8 cellular contexts compared by ENCODE assay signal in the genomic region with DNA sequence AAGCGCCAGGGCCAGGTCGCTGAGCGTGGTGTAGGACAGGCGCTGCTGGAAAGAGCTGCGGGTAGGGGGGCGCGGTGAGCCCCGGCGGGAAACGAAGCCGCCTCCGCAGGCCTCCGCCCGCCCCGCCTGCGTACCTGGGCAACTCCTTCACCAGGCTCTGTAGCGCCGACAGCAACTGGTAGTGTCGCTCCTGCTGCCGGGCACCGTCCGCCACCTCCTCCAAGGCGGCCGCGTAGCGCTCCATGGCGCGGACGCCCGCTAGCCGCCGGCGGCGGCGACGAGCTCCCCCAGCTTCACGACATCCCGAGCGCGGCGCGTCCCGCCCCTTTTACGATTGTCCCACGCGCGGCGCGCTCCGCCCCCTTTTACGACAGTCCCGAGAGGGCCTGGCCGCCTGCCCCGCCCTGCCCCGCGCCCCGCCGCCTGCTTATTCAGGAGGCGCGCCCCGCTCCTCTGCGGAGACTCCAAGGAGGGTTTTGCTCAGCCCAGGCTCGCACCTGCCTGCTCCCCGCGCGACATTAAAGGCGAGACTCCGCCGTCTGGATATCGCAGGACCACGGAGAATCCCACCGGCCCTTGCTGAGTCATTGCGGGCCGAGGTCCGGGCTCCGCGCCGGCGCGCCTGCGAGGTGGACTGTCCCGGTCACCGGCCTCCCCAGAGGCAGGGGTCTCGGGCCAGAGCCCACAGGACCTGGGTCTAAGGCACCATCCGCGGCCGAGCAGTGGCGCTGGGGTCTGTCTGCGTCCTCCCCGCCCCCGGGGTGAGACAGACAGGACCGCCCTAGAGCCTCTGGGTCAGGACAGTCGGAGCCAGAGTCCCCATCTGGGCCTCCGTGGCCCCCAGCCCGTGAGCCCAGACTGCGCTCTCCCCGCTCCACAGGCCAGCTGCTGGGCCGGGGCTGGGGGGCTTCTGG. TPM values are rescaled to one million over a fixed set of nuclear protein-coding genes. Genes with fewer than 3 reads are reported as not detected.
DNase-seq lines count a peak whose midpoint lies in the region; ATAC-seq and TF ChIP-seq lines count a peak whose summit lies in the region.

A gene (minus strand): TSS at position 316 of the 914 bp plus-strand sequence. CDS start 72 bp downstream, at position 244.

- peak within 1 kb of the TSS; percentile 97 for H3K4me2 ChIP-seq in skeletal muscle satellite cell (ENCODE audit: low read length)

- H3K9ac ChIP-seq in iPS-18a (ENCODE audit: low read length) (peak within 1 kb of the TSS; percentile 77), skeletal muscle satellite cell (ENCODE audit: low read depth, low read length) (peak within 1 kb of the TSS; percentile 99)

- H3K36me3 ChIP-seq in iPS-18a (ENCODE audit: control insufficient read depth, low read depth, low read length) (no peaks in the 10 kb centered on the region), skeletal muscle satellite cell (ENCODE audit: insufficient read depth, low read length) (peaks cover under 1% of the 10 kb centered on the region)

- H3K36me3 Mint-ChIP-seq in MCF 10A (ENCODE audit: insufficient read depth, unreplicated experiment) = no peaks in the 10 kb centered on the region

- CTCF ChIA-PET in MCF 10A (lab: Yijun Ruan, JAX) = interaction anchor here (0.6 to 0.8 kb wide), 3 partner anchors 35 to 108 kb away, joined by 3 read pairs; no protein-coding TSS in a partner anchor

- peak; percentile 55 to 78 for DNase-seq in NCI-H187 (lab: John Stamatoyannopoulos, UW)
- DNase-seq in NCI-H187 treated with DMSO at 0.1 percent for 48 hours (lab: John Stamatoyannopoulos, UW) = no peak
- DNase-seq in NCI-H2107 treated with DMSO at 0.1 percent for 48 hours (lab: John Stamatoyannopoulos, UW; ENCODE audit: unreplicated experiment) = peak; percentile 25
- DNase-seq in MCF 10A (ENCODE audit: unreplicated experiment) = peak; percentile 94

- POLR2A ChIA-PET in MCF 10A (lab: Yijun Ruan, JAX) = interaction anchor here (0.5 to 3.3 kb wide), 7 partner anchors 11 to 477 kb away, joined by 3 to 16 read pairs (median 4); a partner anchor contains a TSS

- H3K27ac Mint-ChIP-seq in MCF 10A (ENCODE audit: low read depth, unreplicated experiment) = peak within 1 kb of the TSS; percentile 75

- peak within 1 kb of the TSS; percentile 88 for H3K4me3 Mint-ChIP-seq in MCF 10A (ENCODE audit: unreplicated experiment)

- BruUV-seq in MCF 10A (replicated peaks; lab: Mats Ljungman, UMichigan) = TSS peak; percentile 73

- H3K27me3 Mint-ChIP-seq in MCF 10A (ENCODE audit: insufficient read depth, unreplicated experiment) = no peaks in the 10 kb centered on the region

- H3K9me3 Mint-ChIP-seq in MCF 10A (ENCODE audit: unreplicated experiment) = no peaks in the 10 kb centered on the region

- H3K4me1 ChIP-seq in iPS-18a (ENCODE audit: control insufficient read depth, low read depth, low read length) = peaks cover 5% of the 10 kb centered on the region
- peaks cover 38% of the 10 kb centered on the region for H3K4me1 ChIP-seq in skeletal muscle satellite cell (ENCODE audit: control insufficient read depth, insufficient read depth, low read length)

- peak; percentile 65 for ATAC-seq in HG02943 (IDR thresholded peaks at IDR 0.05; ENCODE audit: low read depth, unreplicated experiment)

- H3K4me3 ChIP-seq in iPS-18a (ENCODE audit: low read length) (peak within 1 kb of the TSS; percentile 82), skeletal muscle satellite cell (ENCODE audit: low read length) (peak within 1 kb of the TSS; percentile 99)

- H3K9me3 ChIP-seq in iPS-18a (ENCODE audit: control insufficient read depth, low read depth, low read length) (no peaks in the 10 kb centered on the region), skeletal muscle satellite cell (replicated peaks; ENCODE audit: low read length) (no peaks in the 10 kb centered on the region)

- intact Hi-C loops in MCF 10A (cut with micrococcal nuclease) = no loop called here

- no peak for TF ChIP-seq CTCF in VCaP (conservative IDR thresholded peaks at IDR 0.05)
- TF ChIP-seq CTCF in MCF 10A (IDR thresholded peaks at IDR 0.05; ENCODE audit: unreplicated experiment) = no peak

- H3K4me1 Mint-ChIP-seq in MCF 10A (ENCODE audit: insufficient read depth, unreplicated experiment) = peaks cover 7% of the 10 kb centered on the region

- H3K27ac ChIP-seq in VCaP = peak within 1 kb of the TSS; percentile 95
- H3K27ac ChIP-seq in iPS-18a (ENCODE audit: low read length) = no peak within 1 kb of the TSS

- no peaks in the 10 kb centered on the region for H3K27me3 ChIP-seq in iPS-18a (ENCODE audit: control insufficient read depth, insufficient read depth, low read length)
- H3K27me3 ChIP-seq in skeletal muscle satellite cell (ENCODE audit: control insufficient read depth, insufficient read depth, low read length) = no peaks in the 10 kb centered on the region

RNA-seq across cellular contexts. Expression of the gene that starts here (rescaled TPM):
- 33.3 and 36.4 TPM in 2 replicates for total RNA-seq in MCF 10A (2022)
- total RNA-seq in skeletal muscle satellite cell (2012; rRNA removed) = 54.8 and 55.5 TPM in 2 replicates
